ENCODE assay signal across 22 cellular contexts in genomic region chr10:79944428-79945395, GRCh38. TPM values are rescaled to one million over a fixed set of nuclear protein-coding genes. Genes with fewer than 3 reads are reported as not detected.
DNase-seq lines count a peak whose midpoint lies in the region; ATAC-seq and TF ChIP-seq lines count a peak whose summit lies in the region.
"Had no signal": no experiment of that assay in that cellular context is flagged by ENCODE, and none has a peak within 500 bp of the region (broad histone marks: within the 10 kb centered on the region; RNA-seq: fewer than 3 reads in every experiment).

No MANE protein-coding gene starts in this region.

- 87% methylated on average over 13 of the region's 13 CpGs for WGBS in esophagus muscularis mucosa
- 86% methylated on average over 13 of the region's 13 CpGs for WGBS in prostate gland

- peaks cover 16% of the 10 kb centered on the region for H3K27me3 Mint-ChIP-seq in type B pancreatic cell

- TF ChIP-seq EP300 in esophagus muscularis mucosa (IDR thresholded peaks at IDR 0.05), result no peak

- H3K36me3 ChIP-seq in esophagus muscularis mucosa (no peaks in the 10 kb centered on the region), prostate gland (no peaks in the 10 kb centered on the region), gastrocnemius medialis (no peaks in the 10 kb centered on the region)
- H3K36me3 ChIP-seq: BLaER1 had no signal

- H3K27ac ChIP-seq in esophagus muscularis mucosa (replicated peaks in 1 of 4) (no peak overlapping the region), prostate gland (no peak overlapping the region), gastrocnemius medialis (no peak overlapping the region)
- H3K27ac ChIP-seq: BLaER1, RWPE1 had no signal

- peak; percentile 38 for DNase-seq in activated CD8-positive, alpha-beta memory T cell treated with anti-CD3 and anti-CD28 coated beads for 24 hours
- no peak for DNase-seq in activated CD8-positive, alpha-beta memory T cell treated with anti-CD3 and anti-CD28 coated beads, Interleukin-2, amount 50 U/mL, for 4 hours
- DNase-seq in esophagus muscularis mucosa (ENCODE audit: extremely low spot score), result peak; percentile 81
- peak; percentile 1 for DNase-seq in prostate gland (ENCODE audit: low spot score)
- DNase-seq in type B pancreatic cell (ENCODE audit: extremely low spot score, unreplicated experiment), result peak; percentile 64
- no peak for DNase-seq in NCI-H774 (lab: John Stamatoyannopoulos, UW)
- DNase-seq in gastrocnemius medialis, result no peak
- no peak for DNase-seq in KG1 (lab: John Stamatoyannopoulos, UW)
- DNase-seq: CD4-positive, CD25-positive, alpha-beta regulatory T cell; DMS153; Kasumi-1; NCI-H1092 treated with DMSO at 0.1 percent for 48 hours; NCI-H1436 treated with DMSO at 0.1 percent for 48 hours; NCI-H187 treated with DMSO at 0.1 percent for 48 hours; NCI-H2107; NCI-H446; NCI-H524 treated with DMSO at 0.1 percent for 48 hours; SHP77 treated with DMSO at 0.1 percent for 48 hours had no signal

- H3K27ac Mint-ChIP-seq in type B pancreatic cell, result no peak overlapping the region
- H3K27ac Mint-ChIP-seq: CD4-positive, CD25-positive, alpha-beta regulatory T cell had no signal

- intact Hi-C loops in esophagus muscularis mucosa (cut with DNase I) (no loop called here), prostate gland (cut with DNase I) (no loop called here), gastrocnemius medialis (cut with DNase I; ENCODE audit: low total_unique reads) (no loop called here)

- H3K9me3 Mint-ChIP-seq in type B pancreatic cell, result no peaks in the 10 kb centered on the region
- H3K9me3 Mint-ChIP-seq: CD4-positive, CD25-positive, alpha-beta regulatory T cell had no signal

- in situ Hi-C loops in gastrocnemius medialis (cut with MboI; ENCODE audit: low sequenced_read_pairs in 4 of 4), result loop anchor here in 3 of 4 donors (25.0 kb wide), 2 partner anchors 382 to 582 kb away; partner anchors contain the start of gene SFTPA2 (in 3 of the 3)

- no peak overlapping the region for H3K4me3 Mint-ChIP-seq in type B pancreatic cell
- H3K4me3 Mint-ChIP-seq: CD4-positive, CD25-positive, alpha-beta regulatory T cell had no signal

- TF ChIP-seq CTCF in esophagus muscularis mucosa (IDR thresholded peaks at IDR 0.05) (no peak), prostate gland (IDR thresholded peaks at IDR 0.05) (no peak), type B pancreatic cell (conservative IDR thresholded peaks at IDR 0.05) (no peak), gastrocnemius medialis (IDR thresholded peaks at IDR 0.05 in 4 of 5, conservative IDR thresholded peaks at IDR 0.05 in 1 of 5) (no peak)

- no peak for ATAC-seq in gastrocnemius medialis

- H3K27me3 ChIP-seq in esophagus muscularis mucosa (peaks cover 0 to 3% (median 0%) of the 10 kb centered on the region in 4 donors), prostate gland (replicated peaks; ENCODE audit: insufficient read depth) (no peaks in the 10 kb centered on the region), gastrocnemius medialis (no peaks in the 10 kb centered on the region)
- H3K27me3 ChIP-seq: BLaER1 had no signal

- TF ChIP-seq POLR2A in esophagus muscularis mucosa (IDR thresholded peaks at IDR 0.05; ENCODE audit: low read depth), result no peak
- no peak for TF ChIP-seq POLR2A in prostate gland (IDR thresholded peaks at IDR 0.05)
- TF ChIP-seq POLR2A in gastrocnemius medialis (IDR thresholded peaks at IDR 0.05), result no peak

- no peaks in the 10 kb centered on the region for H3K36me3 Mint-ChIP-seq in type B pancreatic cell
- H3K36me3 Mint-ChIP-seq: CD4-positive, CD25-positive, alpha-beta regulatory T cell had no signal

- H3K4me1 Mint-ChIP-seq in type B pancreatic cell (ENCODE audit: unreplicated experiment), result no peaks in the 10 kb centered on the region
- H3K4me1 Mint-ChIP-seq: CD4-positive, CD25-positive, alpha-beta regulatory T cell had no signal

- no peaks in the 10 kb centered on the region for H3K4me1 ChIP-seq in esophagus muscularis mucosa
- H3K4me1 ChIP-seq in prostate gland (replicated peaks), result no peaks in the 10 kb centered on the region
- H3K4me1 ChIP-seq in gastrocnemius medialis, result no peaks in the 10 kb centered on the region

- H3K4me3 ChIP-seq in esophagus muscularis mucosa, result no peak overlapping the region
- H3K4me3 ChIP-seq in prostate gland, result no peak overlapping the region
- H3K4me3 ChIP-seq in gastrocnemius medialis, result no peak overlapping the region
- H3K4me3 ChIP-seq: BLaER1 had no signal

- H3K9me3 ChIP-seq in esophagus muscularis mucosa (no peaks in the 10 kb centered on the region), prostate gland (no peaks in the 10 kb centered on the region), gastrocnemius medialis (no peaks in the 10 kb centered on the region)
- H3K9me3 ChIP-seq: BLaER1 had no signal

RNA-seq across cellular contexts. Expression of gene SFTPD, which starts 4.2 kb away (rescaled TPM):
- total RNA-seq in esophagus muscularis mucosa (1 to 10 TPM in 3 of 4 donors, under 1 TPM in 1; 0.83 to 3.0 (median 1.5) TPM), prostate gland (1 to 10 TPM; 2.1 to 2.6 TPM), type B pancreatic cell (ENCODE audit: low replicate concordance) (0.24 and 0.38 TPM in 2 replicates), gastrocnemius medialis (under 1 TPM in 1 of 4 donors, not detected in 3; 0.73 TPM)
- total RNA-seq: CD4-positive, CD25-positive, alpha-beta regulatory T cell; HT-29; M059J had no signal

Comparison
In these comparisons a context has a peak if more than half of its experiments do, and no peak if none do; other contexts are left out.
1. DNase-seq: peak in activated CD8-positive, alpha-beta memory T cell treated with anti-CD3 and anti-CD28 coated beads for 24 hours (single experiment), esophagus muscularis mucosa (single experiment), prostate gland (single experiment) and type B pancreatic cell (single experiment); none in activated CD8-positive, alpha-beta memory T cell treated with anti-CD3 and anti-CD28 coated beads, Interleukin-2, amount 50 U/mL, for 4 hours (single experiment), NCI-H774 (single experiment), gastrocnemius medialis (0 of 2) and KG1 (single experiment).